Comparison of ENCODE assay signal across 20 cellular contexts in genomic region chr19:39236527-39236926, GRCh38. TPM values are rescaled to one million over a fixed set of nuclear protein-coding genes. Genes with fewer than 3 reads are reported as not detected.
DNase-seq lines count a peak whose midpoint lies in the region; ATAC-seq, FAIRE-seq and TF ChIP-seq lines count a peak whose summit lies in the region.
"Had no signal": no experiment of that assay in that cellular context is flagged by ENCODE, and none has a peak within 500 bp of the region (broad histone marks: within the 10 kb centered on the region; RNA-seq: fewer than 3 reads in every experiment).

No MANE protein-coding gene starts in this region.

- no peak overlapping the region for H3K4me3 ChIP-seq in CD4-positive, alpha-beta memory T cell (ENCODE audit: low read length in 2 of 2)
- no peak overlapping the region for H3K4me3 ChIP-seq in small intestine (ENCODE audit: low read depth in 1 of 2, low read length in 2 of 2)
- H3K4me3 ChIP-seq: adrenal gland had no signal

- 67 to 78% (median 73%) methylated on average over 12 of the region's 12 CpGs for WGBS in small intestine, 3 donors

- H3K9me3 ChIP-seq in CD4-positive, alpha-beta memory T cell (ENCODE audit: control insufficient read depth in 1 of 2, low read length in 2 of 2), result no peaks in the 10 kb centered on the region
- no peaks in the 10 kb centered on the region for H3K9me3 ChIP-seq in small intestine (ENCODE audit: control insufficient read depth, low read depth)
- H3K9me3 ChIP-seq: adrenal gland had no signal

- ATAC-seq in HG03565 (IDR thresholded peaks at IDR 0.05; ENCODE audit: unreplicated experiment) (no peak), GM21515 (IDR thresholded peaks at IDR 0.05; ENCODE audit: unreplicated experiment) (no peak)
- ATAC-seq: left ventricle myocardium superior had no signal

- peak overlapping the region in 2 of 8 donors; percentile 25 to 31 for H3K4me3 Mint-ChIP-seq in CD4-positive, alpha-beta memory T cell

- H3K4me1 Mint-ChIP-seq in CD4-positive, alpha-beta memory T cell, result peaks cover 8 to 32% (median 18%) of the 10 kb centered on the region in 4 donors

- H3K9me3 Mint-ChIP-seq in CD4-positive, alpha-beta memory T cell, result peaks cover 0 to 1% (median 0%) of the 10 kb centered on the region in 8 donors

- no peaks in the 10 kb centered on the region for H3K27me3 ChIP-seq in CD4-positive, alpha-beta memory T cell (ENCODE audit: insufficient read depth, low read length)
- H3K27me3 ChIP-seq in small intestine (ENCODE audit: control insufficient read depth in 2 of 2, insufficient read depth in 2 of 2, low read length in 2 of 2), result no peaks in the 10 kb centered on the region

- intact Hi-C loops in CD4-positive, alpha-beta memory T cell (cut with micrococcal nuclease), result no loop called here

- no peaks in the 10 kb centered on the region for H3K36me3 ChIP-seq in CD4-positive, alpha-beta memory T cell (ENCODE audit: insufficient read depth, low read length)
- H3K36me3 ChIP-seq in small intestine (ENCODE audit: control insufficient read depth in 2 of 2, insufficient read depth in 2 of 2, low read length in 2 of 2), result no peaks in the 10 kb centered on the region
- H3K36me3 ChIP-seq: adrenal gland had no signal

- peak in 2 of 5 donors; percentile 7 to 9 for DNase-seq in CD4-positive, alpha-beta memory T cell
- DNase-seq in T-helper 9 cell (peak; percentile 9), small intestine (peak; percentile 32), NCI-H524 treated with DMSO at 0.1 percent for 48 hours (lab: John Stamatoyannopoulos, UW) (no peak), D721Med (ENCODE audit: insufficient read length, low spot score) (no peak)
- DNase-seq in activated naive CD4-positive, alpha-beta T cell treated with anti-CD3 and anti-CD28 coated beads, Interleukin-2, amount 50 U/mL, for 16 hours, result peak; percentile 20
- DNase-seq: activated CD4-positive, CD25-positive, alpha-beta regulatory T cell treated with anti-CD3 and anti-CD28 coated beads, Interleukin-2, amount 50 U/mL, for 72 hours; adrenal gland; cerebellar nuclear complex; left ventricle myocardium superior; NCI-H1105; NK-92 treated with Interleukin-12 subunit alpha and Interleukin-12 subunit beta, amount 100 ng/mL, for 24 hours; Right ventricle myocardium superior; trophoblast cell had no signal

- H3K27me3 Mint-ChIP-seq in CD4-positive, alpha-beta memory T cell, result no peaks in the 10 kb centered on the region

- POLR2A ChIA-PET in CD4-positive, alpha-beta memory T cell (lab: Charles Lee; ENCODE audit: partially characterized antibody), result no interaction called here

- peaks cover 25% of the 10 kb centered on the region for H3K4me1 ChIP-seq in CD4-positive, alpha-beta memory T cell (ENCODE audit: insufficient read depth, low read length)
- peaks cover 0 to 4% of the 10 kb centered on the region in 2 donors for H3K4me1 ChIP-seq in small intestine (ENCODE audit: control insufficient read depth in 2 of 2, insufficient read depth in 1 of 2, low read depth in 1 of 2, low read length in 1 of 2)
- H3K4me1 ChIP-seq: adrenal gland had no signal

- no peak for FAIRE-seq in small intestine (lab: Jason Lieb, UNC)
- FAIRE-seq in D721Med (lab: Jason Lieb, UNC), result no peak
- FAIRE-seq: endothelial cell of umbilical vein, frontal cortex had no signal

- CTCF ChIA-PET in CD4-positive, alpha-beta memory T cell (lab: Charles Lee; ENCODE audit: partially characterized antibody), result no interaction called here

- no peaks in the 10 kb centered on the region for H3K36me3 Mint-ChIP-seq in CD4-positive, alpha-beta memory T cell

- no peak overlapping the region for H3K27ac ChIP-seq in CD4-positive, alpha-beta memory T cell (ENCODE audit: low read depth, low read length)
- no peak overlapping the region for H3K27ac ChIP-seq in small intestine (ENCODE audit: low read depth in 1 of 2, low read length in 1 of 2)
- H3K27ac ChIP-seq: adrenal gland had no signal

- H3K27ac Mint-ChIP-seq in CD4-positive, alpha-beta memory T cell, result peak overlapping the region in 4 of 7 donors; percentile 36 to 53 (median 41)

- TF ChIP-seq CTCF in D721Med (IDR thresholded peaks at IDR 0.05; ENCODE audit: insufficient read depth, missing control alignments), result no peak

RNA-seq across cellular contexts. Expression of gene IFNL3, which starts 8.3 kb away (rescaled TPM):
- total RNA-seq in CD4-positive, alpha-beta memory T cell, result not detected
- not detected for polyA plus RNA-seq in CD4-positive, alpha-beta memory T cell
- not detected for polyA plus RNA-seq in small intestine
- total RNA-seq: adrenal gland, endothelial cell of umbilical vein, frontal cortex, left ventricle myocardium superior, myocyte, pulmonary artery endothelial cell, Right ventricle myocardium superior had no signal
- polyA plus RNA-seq: adrenal gland, endothelial cell of umbilical vein had no signal

RNA-seq across cellular contexts. Expression of gene IFNL4, which starts 12.1 kb away (rescaled TPM):
- total RNA-seq in CD4-positive, alpha-beta memory T cell, result not detected
- polyA plus RNA-seq in CD4-positive, alpha-beta memory T cell, result not detected
- not detected for polyA plus RNA-seq in small intestine
- total RNA-seq: adrenal gland, endothelial cell of umbilical vein, left ventricle myocardium superior, myocyte, pulmonary artery endothelial cell, Right ventricle myocardium superior had no signal
- polyA plus RNA-seq: adrenal gland, endothelial cell of umbilical vein had no signal

RNA-seq across cellular contexts. Expression of gene IFNL2, which starts 31.7 kb away (rescaled TPM):
- total RNA-seq in CD4-positive, alpha-beta memory T cell, result not detected
- not detected for polyA plus RNA-seq in CD4-positive, alpha-beta memory T cell
- polyA plus RNA-seq in small intestine, result not detected
- total RNA-seq: adrenal gland, endothelial cell of umbilical vein, frontal cortex, left ventricle myocardium superior, myocyte, pulmonary artery endothelial cell, Right ventricle myocardium superior had no signal
- polyA plus RNA-seq: adrenal gland, endothelial cell of umbilical vein had no signal

RNA-seq across cellular contexts. Expression of gene SYCN, which starts 32.5 kb away (rescaled TPM):
- total RNA-seq in CD4-positive, alpha-beta memory T cell, result not detected
- polyA plus RNA-seq in CD4-positive, alpha-beta memory T cell, result not detected
- 1 to 10 TPM in 1 of 3 donors, not detected in 2; 2.7 TPM for polyA plus RNA-seq in small intestine
- total RNA-seq: endothelial cell of umbilical vein, frontal cortex, left ventricle myocardium superior, myocyte, pulmonary artery endothelial cell, Right ventricle myocardium superior had no signal
- polyA plus RNA-seq: adrenal gland, endothelial cell of umbilical vein had no signal

RNA-seq across cellular contexts. Expression of gene NCCRP1, which starts 39.8 kb away (rescaled TPM):
- total RNA-seq in CD4-positive, alpha-beta memory T cell, result not detected
- polyA plus RNA-seq in CD4-positive, alpha-beta memory T cell, result not detected
- under 1 TPM in 2 of 3 donors, not detected in 1; 0.13 to 0.45 TPM for polyA plus RNA-seq in small intestine
- total RNA-seq: endothelial cell of umbilical vein, frontal cortex, left ventricle myocardium superior, myocyte, pulmonary artery endothelial cell, Right ventricle myocardium superior had no signal

Comparison
In these comparisons a context has a peak if more than half of its experiments do, and no peak if none do; other contexts are left out.
1. DNase-seq: peak in T-helper 9 cell (single experiment), activated naive CD4-positive, alpha-beta T cell treated with anti-CD3 and anti-CD28 coated beads, Interleukin-2, amount 50 U/mL, for 16 hours (single experiment) and small intestine (single experiment); none in NCI-H524 treated with DMSO at 0.1 percent for 48 hours (single experiment) and D721Med (single experiment).